Comparison of ENCODE assay signal across 22 cellular contexts in genomic region chr1:19088717-19089442, GRCh38.
A peak's percentile ranks its signal among the peaks of the same experiment; 100 is the strongest.
DNase-seq lines count a peak whose midpoint lies in the region; ATAC-seq and TF ChIP-seq lines count a peak whose summit lies in the region.
"Had no signal": no experiment of that assay in that cellular context is flagged by ENCODE, and none has a peak within 500 bp of the region (broad histone marks: within the 10 kb centered on the region; RNA-seq: fewer than 3 reads in every experiment).

No MANE protein-coding gene starts in this region.

- no peaks in the 10 kb centered on the region for H3K27me3 Mint-ChIP-seq in activated CD4-positive, alpha-beta memory T cell treated with anti-CD3 and anti-CD28 coated beads for 36 hours
- no peaks in the 10 kb centered on the region for H3K27me3 Mint-ChIP-seq in activated CD4-positive, alpha-beta memory T cell treated with anti-CD3 and anti-CD28 coated beads, Interleukin-2, amount 10 ng/mL, durations not matched to agents 7 days and 5 days
- H3K27me3 Mint-ChIP-seq in activated naive CD8-positive, alpha-beta T cell treated with anti-CD3 and anti-CD28 coated beads, Interleukin-2, amount 50 U/mL, for 24 hours: no peaks in the 10 kb centered on the region
- H3K27me3 Mint-ChIP-seq in T-helper 2 cell treated with Interferon-gamma antibody and Interleukin-4, amounts not matched to agents 5 μg/mL and 100 μg/mL, for 36 hours (ENCODE audit: low read depth): no peaks in the 10 kb centered on the region

- CTCF ChIA-PET in activated CD4-positive, alpha-beta memory T cell treated with anti-CD3 and anti-CD28 coated beads for 36 hours (lab: Charles Lee): interaction anchor here (0.9 to 3.4 kb wide), 7 partner anchors 13 to 205 kb away, joined by 3 to 21 read pairs (median 8); no protein-coding TSS in a partner anchor
- CTCF ChIA-PET in activated CD4-positive, alpha-beta memory T cell treated with anti-CD3 and anti-CD28 coated beads, Interleukin-2, amount 10 ng/mL, durations not matched to agents 7 days and 5 days (lab: Charles Lee): interaction anchor here (0.6 to 1.7 kb wide), 4 partner anchors 14 to 204 kb away, joined by 3 to 5 read pairs (median 4); no protein-coding TSS in a partner anchor

- TF ChIP-seq CTCF in GM12865 (IDR thresholded peaks at IDR 0.05; ENCODE audit: insufficient read depth, low read depth, low read length, missing control alignments) (no peak), gastrocnemius medialis (IDR thresholded peaks at IDR 0.05 in 4 of 5, conservative IDR thresholded peaks at IDR 0.05 in 1 of 5) (no peak)

- TF ChIP-seq POLR2A in gastrocnemius medialis (IDR thresholded peaks at IDR 0.05): peak in 1 of 2 donors; percentile 17

- H3K4me3 ChIP-seq in GM12865 (ENCODE audit: low read depth, low read length): no peak overlapping the region
- no peak overlapping the region for H3K4me3 ChIP-seq in gastrocnemius medialis
- H3K4me3 ChIP-seq: ascending aorta, heart left ventricle, lung had no signal

- H3K36me3 ChIP-seq in gastrocnemius medialis: peaks cover 4 to 72% of the 10 kb centered on the region in 2 donors

- H3K27ac ChIP-seq in gastrocnemius medialis: peak overlapping the region; percentile 79 to 90 (median 86)
- H3K27ac ChIP-seq: ascending aorta, heart left ventricle had no signal

- H3K9me3 Mint-ChIP-seq in activated CD4-positive, alpha-beta memory T cell treated with anti-CD3 and anti-CD28 coated beads for 36 hours: no peaks in the 10 kb centered on the region
- no peaks in the 10 kb centered on the region for H3K9me3 Mint-ChIP-seq in activated CD4-positive, alpha-beta memory T cell treated with anti-CD3 and anti-CD28 coated beads, Interleukin-2, amount 10 ng/mL, durations not matched to agents 7 days and 5 days
- no peaks in the 10 kb centered on the region for H3K9me3 Mint-ChIP-seq in activated naive CD8-positive, alpha-beta T cell treated with anti-CD3 and anti-CD28 coated beads, Interleukin-2, amount 50 U/mL, for 24 hours
- no peaks in the 10 kb centered on the region for H3K9me3 Mint-ChIP-seq in T-helper 2 cell treated with Interferon-gamma antibody and Interleukin-4, amounts not matched to agents 5 μg/mL and 100 μg/mL, for 36 hours
- H3K9me3 Mint-ChIP-seq: neural crest cell had no signal

- no peak overlapping the region for H3K4me3 Mint-ChIP-seq in activated CD4-positive, alpha-beta memory T cell treated with anti-CD3 and anti-CD28 coated beads for 36 hours
- no peak overlapping the region for H3K4me3 Mint-ChIP-seq in activated CD4-positive, alpha-beta memory T cell treated with anti-CD3 and anti-CD28 coated beads, Interleukin-2, amount 10 ng/mL, durations not matched to agents 7 days and 5 days
- no peak overlapping the region for H3K4me3 Mint-ChIP-seq in activated naive CD8-positive, alpha-beta T cell treated with anti-CD3 and anti-CD28 coated beads, Interleukin-2, amount 50 U/mL, for 24 hours
- no peak overlapping the region for H3K4me3 Mint-ChIP-seq in T-helper 2 cell treated with Interferon-gamma antibody and Interleukin-4, amounts not matched to agents 5 μg/mL and 100 μg/mL, for 36 hours
- H3K4me3 Mint-ChIP-seq: neural crest cell had no signal

- no peak for DNase-seq in activated CD4-positive, alpha-beta memory T cell treated with anti-CD3 and anti-CD28 coated beads for 36 hours
- DNase-seq in activated CD4-positive, alpha-beta memory T cell treated with anti-CD3 and anti-CD28 coated beads, Interleukin-2, amount 10 ng/mL, durations not matched to agents 7 days and 5 days: no peak
- DNase-seq in GM12865 (ENCODE audit: low read depth) (peak; percentile 59), gastrocnemius medialis (peak; percentile 56 to 72), SIG-M5 treated with dmso at 0.1 percent for 504 hours (lab: John Stamatoyannopoulos, UW; ENCODE audit: unreplicated experiment) (no peak)
- no peak for DNase-seq in activated naive CD8-positive, alpha-beta T cell treated with anti-CD3 and anti-CD28 coated beads, Interleukin-2, amount 50 U/mL, for 24 hours
- DNase-seq in T-helper 2 cell treated with Interferon-gamma antibody and Interleukin-4, amounts not matched to agents 5 μg/mL and 100 μg/mL, for 36 hours (ENCODE audit: low spot score): no peak
- DNase-seq: activated CD8-positive, alpha-beta memory T cell treated with anti-CD3 and anti-CD28 coated beads, Interleukin-2, amount 50 U/mL, for 48 hours; effector CD4-positive, alpha-beta T cell; erythroblast; HCEC 1CT; heart left ventricle; Kasumi-1; kidney glomerular epithelial cell; NCI-H1694 treated with DMSO at 0.1 percent for 48 hours; posterior cingulate gyrus; T-helper 2 cell had no signal

- peaks cover 59 to 67% of the 10 kb centered on the region in 2 donors for H3K4me1 ChIP-seq in gastrocnemius medialis
- H3K4me1 ChIP-seq: ascending aorta had no signal

- peaks cover 67% of the 10 kb centered on the region for H3K36me3 Mint-ChIP-seq in activated CD4-positive, alpha-beta memory T cell treated with anti-CD3 and anti-CD28 coated beads for 36 hours
- peaks cover 85% of the 10 kb centered on the region for H3K36me3 Mint-ChIP-seq in activated CD4-positive, alpha-beta memory T cell treated with anti-CD3 and anti-CD28 coated beads, Interleukin-2, amount 10 ng/mL, durations not matched to agents 7 days and 5 days (ENCODE audit: low read depth)
- H3K36me3 Mint-ChIP-seq in activated naive CD8-positive, alpha-beta T cell treated with anti-CD3 and anti-CD28 coated beads, Interleukin-2, amount 50 U/mL, for 24 hours (ENCODE audit: low read depth): peaks cover 75% of the 10 kb centered on the region
- H3K36me3 Mint-ChIP-seq in T-helper 2 cell treated with Interferon-gamma antibody and Interleukin-4, amounts not matched to agents 5 μg/mL and 100 μg/mL, for 36 hours (ENCODE audit: low read depth): peaks cover 62% of the 10 kb centered on the region

- POLR2A ChIA-PET in activated CD4-positive, alpha-beta memory T cell treated with anti-CD3 and anti-CD28 coated beads for 36 hours (lab: Charles Lee): no interaction called here
- POLR2A ChIA-PET in activated CD4-positive, alpha-beta memory T cell treated with anti-CD3 and anti-CD28 coated beads, Interleukin-2, amount 10 ng/mL, durations not matched to agents 7 days and 5 days (lab: Charles Lee): interaction anchor here (0.9 to 2.1 kb wide), 3 partner anchors 14 to 182 kb away, joined by 3 to 13 read pairs (median 3); no protein-coding TSS in a partner anchor

- H3K27ac Mint-ChIP-seq in activated CD4-positive, alpha-beta memory T cell treated with anti-CD3 and anti-CD28 coated beads for 36 hours: peak overlapping the region; percentile 11
- H3K27ac Mint-ChIP-seq in activated CD4-positive, alpha-beta memory T cell treated with anti-CD3 and anti-CD28 coated beads, Interleukin-2, amount 10 ng/mL, durations not matched to agents 7 days and 5 days: no peak overlapping the region
- no peak overlapping the region for H3K27ac Mint-ChIP-seq in activated naive CD8-positive, alpha-beta T cell treated with anti-CD3 and anti-CD28 coated beads, Interleukin-2, amount 50 U/mL, for 24 hours
- no peak overlapping the region for H3K27ac Mint-ChIP-seq in T-helper 2 cell treated with Interferon-gamma antibody and Interleukin-4, amounts not matched to agents 5 μg/mL and 100 μg/mL, for 36 hours

- H3K27me3 ChIP-seq in gastrocnemius medialis: no peaks in the 10 kb centered on the region
- H3K27me3 ChIP-seq: ascending aorta, heart left ventricle had no signal

- H3K4me1 Mint-ChIP-seq in activated CD4-positive, alpha-beta memory T cell treated with anti-CD3 and anti-CD28 coated beads for 36 hours (ENCODE audit: low read depth): peaks cover 29% of the 10 kb centered on the region
- peaks cover 19% of the 10 kb centered on the region for H3K4me1 Mint-ChIP-seq in activated CD4-positive, alpha-beta memory T cell treated with anti-CD3 and anti-CD28 coated beads, Interleukin-2, amount 10 ng/mL, durations not matched to agents 7 days and 5 days
- H3K4me1 Mint-ChIP-seq in activated naive CD8-positive, alpha-beta T cell treated with anti-CD3 and anti-CD28 coated beads, Interleukin-2, amount 50 U/mL, for 24 hours: peaks cover 24% of the 10 kb centered on the region
- peaks cover 8% of the 10 kb centered on the region for H3K4me1 Mint-ChIP-seq in T-helper 2 cell treated with Interferon-gamma antibody and Interleukin-4, amounts not matched to agents 5 μg/mL and 100 μg/mL, for 36 hours (ENCODE audit: low read depth)
- H3K4me1 Mint-ChIP-seq: neural crest cell had no signal

- no peaks in the 10 kb centered on the region for H3K9me3 ChIP-seq in gastrocnemius medialis
- H3K9me3 ChIP-seq: ascending aorta, heart left ventricle had no signal

- in situ Hi-C loops in gastrocnemius medialis (cut with MboI; ENCODE audit: low sequenced_read_pairs in 4 of 4): loop anchor here in 1 of 4 donors (25.0 kb wide), 1 partner anchor 177 kb away; the partner anchor contains the start of gene ALDH4A1

- intact Hi-C loops in activated CD4-positive, alpha-beta memory T cell treated with anti-CD3 and anti-CD28 coated beads for 36 hours (cut with micrococcal nuclease): loop anchor here (5.0 kb wide), 1 partner anchor 182 kb away; no protein-coding TSS in a partner anchor
- intact Hi-C loops in gastrocnemius medialis (cut with DNase I; ENCODE audit: low total_unique reads): loop anchor here (2.0 to 5.0 kb wide), 3 partner anchors 14 to 187 kb away; partner anchors contain the start of genes ALDH4A1 and IFFO2

- peak; percentile 62 for ATAC-seq in activated naive CD8-positive, alpha-beta T cell treated with anti-CD3 and anti-CD28 coated beads, Interleukin-2, amount 50 U/mL, for 24 hours
- ATAC-seq in gastrocnemius medialis (peak; percentile 26 to 27), GM21367 (IDR thresholded peaks at IDR 0.05; ENCODE audit: unreplicated experiment) (no peak)
- ATAC-seq: heart left ventricle, Panc1 had no signal

Comparison
In these comparisons a context has a peak if more than half of its experiments do, and no peak if none do; other contexts are left out.
1. DNase-seq: peak in GM12865 (single experiment) and gastrocnemius medialis (2 of 2); none in activated CD4-positive, alpha-beta memory T cell treated with anti-CD3 and anti-CD28 coated beads for 36 hours (single experiment), activated CD4-positive, alpha-beta memory T cell treated with anti-CD3 and anti-CD28 coated beads, Interleukin-2, amount 10 ng/mL, durations not matched to agents 7 days and 5 days (single experiment), activated naive CD8-positive, alpha-beta T cell treated with anti-CD3 and anti-CD28 coated beads, Interleukin-2, amount 50 U/mL, for 24 hours (single experiment), T-helper 2 cell treated with Interferon-gamma antibody and Interleukin-4, amounts not matched to agents 5 μg/mL and 100 μg/mL, for 36 hours (single experiment) and SIG-M5 treated with dmso at 0.1 percent for 504 hours (single experiment).